Comparison of ENCODE assay signal across 1 cellular context in the genomic region with DNA sequence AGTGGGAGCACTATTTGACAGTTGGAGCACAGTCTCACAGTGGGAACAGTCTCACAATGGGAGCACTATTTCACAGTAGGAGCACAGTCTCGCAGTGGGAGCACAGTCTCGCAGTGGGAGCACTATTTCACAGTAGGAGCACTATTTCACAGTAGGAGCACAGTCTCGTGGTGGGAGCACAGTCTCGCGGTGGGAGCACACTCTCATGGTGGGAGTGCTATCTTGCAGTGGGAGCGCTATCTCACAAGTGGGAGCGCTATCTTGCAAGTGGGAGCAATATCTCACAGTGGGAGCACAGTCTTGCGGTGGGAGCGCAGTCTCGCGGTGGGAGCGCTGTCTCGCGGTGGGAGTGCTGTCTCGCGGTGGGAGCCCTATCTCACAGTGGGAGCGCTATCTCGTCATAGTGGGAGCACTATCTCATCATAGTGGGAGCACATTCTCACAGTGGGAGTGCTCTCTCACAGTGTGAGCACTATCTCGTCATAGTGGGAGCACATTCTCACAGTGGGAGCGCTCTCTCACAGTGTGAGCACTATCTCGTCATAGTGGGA.
TF ChIP-seq lines count a peak whose summit lies in the region.

No MANE protein-coding gene starts in this region.

TF ChIP-seq in HepG2, 621 proteins besides CTCF, POLR2A, EP300 and RAD21 (continued from another document):
- TF ChIP-seq, protein P1, sequence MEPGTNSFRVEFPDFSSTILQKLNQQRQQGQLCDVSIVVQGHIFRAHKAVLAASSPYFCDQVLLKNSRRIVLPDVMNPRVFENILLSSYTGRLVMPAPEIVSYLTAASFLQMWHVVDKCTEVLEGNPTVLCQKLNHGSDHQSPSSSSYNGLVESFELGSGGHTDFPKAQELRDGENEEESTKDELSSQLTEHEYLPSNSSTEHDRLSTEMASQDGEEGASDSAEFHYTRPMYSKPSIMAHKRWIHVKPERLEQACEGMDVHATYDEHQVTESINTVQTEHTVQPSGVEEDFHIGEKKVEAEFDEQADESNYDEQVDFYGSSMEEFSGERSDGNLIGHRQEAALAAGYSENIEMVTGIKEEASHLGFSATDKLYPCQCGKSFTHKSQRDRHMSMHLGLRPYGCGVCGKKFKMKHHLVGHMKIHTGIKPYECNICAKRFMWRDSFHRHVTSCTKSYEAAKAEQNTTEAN (CRISPR knock-in tag; conservative IDR thresholded peaks at IDR 0.05), result no peak
